ENCODE assay signal across 16 cellular contexts in genomic region chr21:43364851-43365424, GRCh38.
DNase-seq lines count a peak whose midpoint lies in the region; ATAC-seq lines count a peak whose summit lies in the region.
"Had no signal": no experiment of that assay in that cellular context is flagged by ENCODE, and none has a peak within 500 bp of the region (broad histone marks: within the 10 kb centered on the region; RNA-seq: fewer than 3 reads in every experiment).

No MANE protein-coding gene starts in this region.

- H3K9me3 Mint-ChIP-seq in naive B cell: no peaks in the 10 kb centered on the region
- H3K9me3 Mint-ChIP-seq: activated T-helper 2 cell treated with anti-CD3 and anti-CD28 coated beads, Interferon-gamma antibody, Interleukin-2, Interleukin-4, amounts not matched to agents 10 μg/mL and 5 μg/mL and 100 μg/mL, durations not matched to agents 14 hours and 24 hours and 36 hours; stimulated activated naive CD8-positive, alpha-beta T cell treated with anti-CD3 and anti-CD28 coated beads, Interleukin-15, amount 100 ng/mL, for 72 hours had no signal

- no peak overlapping the region for H3K4me3 ChIP-seq in effector memory CD4-positive, alpha-beta T cell (ENCODE audit: insufficient read depth, low read depth, low read length, poor library complexity, severe bottlenecking)
- H3K4me3 ChIP-seq: esophagus muscularis mucosa had no signal

- no peaks in the 10 kb centered on the region for H3K36me3 Mint-ChIP-seq in naive B cell

- H3K4me1 ChIP-seq in effector memory CD4-positive, alpha-beta T cell (ENCODE audit: control insufficient read depth, insufficient read depth, low read length, poor library complexity, severe bottlenecking): peaks cover 22% of the 10 kb centered on the region

- DNase-seq in DMS153 (lab: John Stamatoyannopoulos, UW) (peak; percentile 67), NCI-H128 (lab: John Stamatoyannopoulos, UW; ENCODE audit: unreplicated experiment) (peak; percentile 39), NCI-H748 (lab: John Stamatoyannopoulos, UW; ENCODE audit: unreplicated experiment) (peak; percentile 83), naive B cell (no peak), CD1c-positive myeloid dendritic cell (ENCODE audit: extremely low spot score) (no peak)
- no peak for DNase-seq in effector memory CD4-positive, alpha-beta T cell
- DNase-seq: activated CD4-positive, alpha-beta T cell treated with anti-CD3 and anti-CD28 coated beads, Interleukin-2, amount 50 U/mL, for 1 hour; C1 segment of cervical spinal cord; cortex of kidney; hippocampal formation; stimulated activated naive CD8-positive, alpha-beta T cell treated with anti-CD3 and anti-CD28 coated beads, Interleukin-15, amount 100 ng/mL, for 72 hours had no signal

- H3K27me3 ChIP-seq in effector memory CD4-positive, alpha-beta T cell (replicated peaks; ENCODE audit: control insufficient read depth, insufficient read depth, low read length, poor library complexity, severe bottlenecking): no peaks in the 10 kb centered on the region

- no peak overlapping the region for H3K27ac ChIP-seq in effector memory CD4-positive, alpha-beta T cell (ENCODE audit: insufficient read depth, low read length, poor library complexity, severe bottlenecking)
- H3K27ac ChIP-seq: esophagus muscularis mucosa had no signal

- peak overlapping the region in 2 of 8 donors; percentile 36 to 74 for H3K4me3 Mint-ChIP-seq in naive B cell
- H3K4me3 Mint-ChIP-seq: stimulated activated naive CD8-positive, alpha-beta T cell treated with anti-CD3 and anti-CD28 coated beads, Interleukin-15, amount 100 ng/mL, for 72 hours had no signal

- no peaks in the 10 kb centered on the region for H3K36me3 ChIP-seq in effector memory CD4-positive, alpha-beta T cell (ENCODE audit: control insufficient read depth, insufficient read depth, low read length)
- H3K36me3 ChIP-seq: esophagus muscularis mucosa had no signal

- peaks cover 36 to 43% (median 38%) of the 10 kb centered on the region in 3 donors for H3K4me1 Mint-ChIP-seq in naive B cell

- no peaks in the 10 kb centered on the region for H3K9me3 ChIP-seq in effector memory CD4-positive, alpha-beta T cell (ENCODE audit: control insufficient read depth, low read length)
- H3K9me3 ChIP-seq: esophagus muscularis mucosa had no signal

- ATAC-seq in naive B cell (ENCODE audit: low read depth in 2 of 2) (no peak), HG02885 (IDR thresholded peaks at IDR 0.05; ENCODE audit: poor library complexity, unreplicated experiment) (no peak), HG02759 (IDR thresholded peaks at IDR 0.05; ENCODE audit: unreplicated experiment) (no peak)
- ATAC-seq: left lobe of liver; stimulated activated naive CD8-positive, alpha-beta T cell treated with anti-CD3 and anti-CD28 coated beads, Interleukin-15, amount 100 ng/mL, for 72 hours had no signal

- H3K27me3 Mint-ChIP-seq in naive B cell: peaks cover 0 to 5% (median 0%) of the 10 kb centered on the region in 3 donors
- H3K27me3 Mint-ChIP-seq: stimulated activated naive CD8-positive, alpha-beta T cell treated with anti-CD3 and anti-CD28 coated beads, Interleukin-15, amount 100 ng/mL, for 72 hours had no signal

- peak overlapping the region in 5 of 6 donors; percentile 65 to 96 (median 87) for H3K27ac Mint-ChIP-seq in naive B cell
- H3K27ac Mint-ChIP-seq: activated T-helper 2 cell treated with anti-CD3 and anti-CD28 coated beads, Interferon-gamma antibody, Interleukin-2, Interleukin-4, amounts not matched to agents 10 μg/mL and 5 μg/mL and 100 μg/mL, durations not matched to agents 14 hours and 24 hours and 36 hours had no signal

Comparison
In these comparisons a context has a peak if more than half of its experiments do, and no peak if none do; other contexts are left out.
1. DNase-seq: peak in DMS153 (single experiment), NCI-H128 (single experiment) and NCI-H748 (single experiment); none in naive B cell (single experiment), effector memory CD4-positive, alpha-beta T cell (0 of 3) and CD1c-positive myeloid dendritic cell (single experiment).